Comparison of ENCODE assay signal across 13 cellular contexts in genomic region chr9:31390352-31391025, GRCh38.
DNase-seq lines count a peak whose midpoint lies in the region; ATAC-seq and TF ChIP-seq lines count a peak whose summit lies in the region.
"Had no signal": no experiment of that assay in that cellular context is flagged by ENCODE, and none has a peak within 500 bp of the region (broad histone marks: within the 10 kb centered on the region; RNA-seq: fewer than 3 reads in every experiment).

No MANE protein-coding gene starts in this region.

- no peak overlapping the region for H3K4me3 Mint-ChIP-seq in activated CD8-positive, alpha-beta T cell treated with anti-CD3 and anti-CD28 coated beads for 36 hours
- no peak overlapping the region for H3K4me3 Mint-ChIP-seq in activated CD8-positive, alpha-beta T cell treated with anti-CD3 and anti-CD28 coated beads, Interleukin-2, amount 10 ng/mL, durations not matched to agents 7 days and 5 days
- H3K4me3 Mint-ChIP-seq in stimulated activated memory B cell treated with anti-CD40 and anti-IgM and Interleukin-4, amounts not matched to agents 10 μg/mL and 1 μg/mL and 100 μg/mL, for 72 hours: no peak overlapping the region
- peak overlapping the region in 3 of 7 donors; percentile 1 to 52 (median 6) for H3K4me3 Mint-ChIP-seq in CD8-positive, alpha-beta memory T cell

- no peaks in the 10 kb centered on the region for H3K9me2 ChIP-seq in OCI-LY7 (ENCODE audit: insufficient read depth, low read length)

- POLR2A ChIA-PET in activated CD8-positive, alpha-beta T cell treated with anti-CD3 and anti-CD28 coated beads for 36 hours (lab: Charles Lee): interaction anchor here (0.8 kb wide), 1 partner anchor 153 kb away, joined by 3 read pairs; no protein-coding TSS in a partner anchor
- POLR2A ChIA-PET in activated CD8-positive, alpha-beta T cell treated with anti-CD3 and anti-CD28 coated beads, Interleukin-2, amount 10 ng/mL, durations not matched to agents 7 days and 5 days (lab: Charles Lee): no interaction called here
- POLR2A ChIA-PET in OCI-LY7 (lab: Charles Lee): interaction anchor here (0.8 to 0.9 kb wide), 2 partner anchors 36 to 43 kb away, joined by 3 to 4 read pairs; no protein-coding TSS in a partner anchor
- POLR2A ChIA-PET in HEK293T (lab: Yijun Ruan, JAX): no interaction called here
- POLR2A ChIA-PET in CD8-positive, alpha-beta memory T cell (lab: Charles Lee): no interaction called here

- H3K4me3 ChIP-seq in OCI-LY7 (ENCODE audit: low read depth, low read length, poor library complexity, severe bottlenecking): no peak overlapping the region
- no peak overlapping the region for H3K4me3 ChIP-seq in CD8-positive, alpha-beta memory T cell (ENCODE audit: low read length)
- H3K4me3 ChIP-seq: vagina had no signal

- CTCF ChIA-PET in activated CD8-positive, alpha-beta T cell treated with anti-CD3 and anti-CD28 coated beads for 36 hours (lab: Charles Lee): interaction anchor here (1.0 kb wide), 2 partner anchors 15 to 18 kb away, joined by 3 read pairs; no protein-coding TSS in a partner anchor
- CTCF ChIA-PET in activated CD8-positive, alpha-beta T cell treated with anti-CD3 and anti-CD28 coated beads, Interleukin-2, amount 10 ng/mL, durations not matched to agents 7 days and 5 days (lab: Charles Lee): interaction anchor here (1.0 to 1.1 kb wide), 3 partner anchors 11 to 55 kb away, joined by 3 read pairs; no protein-coding TSS in a partner anchor
- CTCF ChIA-PET in OCI-LY7 (lab: Charles Lee; ENCODE audit: unreplicated experiment) (no interaction called here), HEK293T (lab: Yijun Ruan, JAX) (no interaction called here)
- CTCF ChIA-PET in CD8-positive, alpha-beta memory T cell (lab: Charles Lee): interaction anchor here (1.3 kb wide), 1 partner anchor 95 kb away, joined by 3 read pairs; no protein-coding TSS in a partner anchor

- H3K79me2 ChIP-seq in OCI-LY7 (ENCODE audit: insufficient read depth, low read depth, low read length): no peaks in the 10 kb centered on the region

- no peak for ATAC-seq in activated CD8-positive, alpha-beta T cell treated with anti-CD3 and anti-CD28 coated beads for 36 hours
- no peak for ATAC-seq in activated CD8-positive, alpha-beta T cell treated with anti-CD3 and anti-CD28 coated beads, Interleukin-2, amount 10 ng/mL, durations not matched to agents 7 days and 5 days
- ATAC-seq in HG02884 (IDR thresholded peaks at IDR 0.05; ENCODE audit: unreplicated experiment) (peak; percentile 41), left lobe of liver (no peak)
- peak; percentile 27 for ATAC-seq in stimulated activated memory B cell treated with anti-CD40 and anti-IgM and Interleukin-4, amounts not matched to agents 10 μg/mL and 1 μg/mL and 100 μg/mL, for 72 hours

- no peaks in the 10 kb centered on the region for H3K4me1 ChIP-seq in OCI-LY7 (ENCODE audit: insufficient read depth, low read length, poor library complexity, severe bottlenecking)
- peaks cover 4% of the 10 kb centered on the region for H3K4me1 ChIP-seq in CD8-positive, alpha-beta memory T cell (ENCODE audit: insufficient read depth, low read length)

- no peaks in the 10 kb centered on the region for H3K36me3 ChIP-seq in OCI-LY7 (ENCODE audit: insufficient read depth, low read length)
- no peaks in the 10 kb centered on the region for H3K36me3 ChIP-seq in CD8-positive, alpha-beta memory T cell (ENCODE audit: insufficient read depth, low read length)
- H3K36me3 ChIP-seq: vagina had no signal

- intact Hi-C loops in activated CD8-positive, alpha-beta T cell treated with anti-CD3 and anti-CD28 coated beads for 36 hours (cut with micrococcal nuclease): no loop called here
- intact Hi-C loops in OCI-LY7 (cut with micrococcal nuclease; ENCODE audit: unreplicated experiment): no loop called here

- H3K4me2 ChIP-seq in OCI-LY7 (ENCODE audit: low read length): peak overlapping the region; percentile 46; the same call in 1 of the 2 replicates

- no peaks in the 10 kb centered on the region for H3K36me3 Mint-ChIP-seq in activated CD8-positive, alpha-beta T cell treated with anti-CD3 and anti-CD28 coated beads for 36 hours (ENCODE audit: low read depth)
- no peaks in the 10 kb centered on the region for H3K36me3 Mint-ChIP-seq in activated CD8-positive, alpha-beta T cell treated with anti-CD3 and anti-CD28 coated beads, Interleukin-2, amount 10 ng/mL, durations not matched to agents 7 days and 5 days (ENCODE audit: low read depth)
- H3K36me3 Mint-ChIP-seq in stimulated activated memory B cell treated with anti-CD40 and anti-IgM and Interleukin-4, amounts not matched to agents 10 μg/mL and 1 μg/mL and 100 μg/mL, for 72 hours: no peaks in the 10 kb centered on the region
- peaks cover 0 to 2% (median 0%) of the 10 kb centered on the region in 3 donors for H3K36me3 Mint-ChIP-seq in CD8-positive, alpha-beta memory T cell

- no peaks in the 10 kb centered on the region for H4K20me1 ChIP-seq in OCI-LY7 (ENCODE audit: insufficient read depth, low read length)

- H3K27ac Mint-ChIP-seq in activated CD8-positive, alpha-beta T cell treated with anti-CD3 and anti-CD28 coated beads for 36 hours: peak overlapping the region; percentile 4
- H3K27ac Mint-ChIP-seq in activated CD8-positive, alpha-beta T cell treated with anti-CD3 and anti-CD28 coated beads, Interleukin-2, amount 10 ng/mL, durations not matched to agents 7 days and 5 days: no peak overlapping the region
- peak overlapping the region; percentile 40 for H3K27ac Mint-ChIP-seq in stimulated activated memory B cell treated with anti-CD40 and anti-IgM and Interleukin-4, amounts not matched to agents 10 μg/mL and 1 μg/mL and 100 μg/mL, for 72 hours
- H3K27ac Mint-ChIP-seq in CD8-positive, alpha-beta memory T cell: peak overlapping the region in 3 of 8 donors; percentile 2 to 53 (median 23)

- H3K4me1 Mint-ChIP-seq in activated CD8-positive, alpha-beta T cell treated with anti-CD3 and anti-CD28 coated beads for 36 hours (ENCODE audit: low read depth): peaks cover 12% of the 10 kb centered on the region
- H3K4me1 Mint-ChIP-seq in activated CD8-positive, alpha-beta T cell treated with anti-CD3 and anti-CD28 coated beads, Interleukin-2, amount 10 ng/mL, durations not matched to agents 7 days and 5 days (ENCODE audit: low read depth): peaks cover 5% of the 10 kb centered on the region
- H3K4me1 Mint-ChIP-seq in stimulated activated memory B cell treated with anti-CD40 and anti-IgM and Interleukin-4, amounts not matched to agents 10 μg/mL and 1 μg/mL and 100 μg/mL, for 72 hours: peaks cover 12% of the 10 kb centered on the region
- peaks cover 20 to 30% (median 26%) of the 10 kb centered on the region in 3 donors for H3K4me1 Mint-ChIP-seq in CD8-positive, alpha-beta memory T cell

- H2AFZ ChIP-seq in OCI-LY7 (ENCODE audit: low read length): peak overlapping the region; percentile 81

- no peaks in the 10 kb centered on the region for H3K27me3 ChIP-seq in CD8-positive, alpha-beta memory T cell (ENCODE audit: insufficient read depth, low read length, poor library complexity, severe bottlenecking)
- H3K27me3 ChIP-seq: vagina had no signal

- no TSS peak for BruUV-seq in OCI-LY7 (replicated peaks; lab: Mats Ljungman, UMichigan)

- no peaks in the 10 kb centered on the region for H3K27me3 Mint-ChIP-seq in activated CD8-positive, alpha-beta T cell treated with anti-CD3 and anti-CD28 coated beads for 36 hours
- no peaks in the 10 kb centered on the region for H3K27me3 Mint-ChIP-seq in activated CD8-positive, alpha-beta T cell treated with anti-CD3 and anti-CD28 coated beads, Interleukin-2, amount 10 ng/mL, durations not matched to agents 7 days and 5 days (ENCODE audit: low read depth)
- no peaks in the 10 kb centered on the region for H3K27me3 Mint-ChIP-seq in stimulated activated memory B cell treated with anti-CD40 and anti-IgM and Interleukin-4, amounts not matched to agents 10 μg/mL and 1 μg/mL and 100 μg/mL, for 72 hours
- no peaks in the 10 kb centered on the region for H3K27me3 Mint-ChIP-seq in CD8-positive, alpha-beta memory T cell

- TF ChIP-seq CTCF in activated CD8-positive, alpha-beta T cell treated with anti-CD3 and anti-CD28 coated beads for 36 hours (IDR thresholded peaks at IDR 0.05): no peak
- TF ChIP-seq CTCF in OCI-LY7 (conservative IDR thresholded peaks at IDR 0.05; ENCODE audit: low read length): no peak

- no peaks in the 10 kb centered on the region for H3K9me3 ChIP-seq in OCI-LY7 (ENCODE audit: low read length)
- no peaks in the 10 kb centered on the region for H3K9me3 ChIP-seq in CD8-positive, alpha-beta memory T cell (ENCODE audit: low read length)
- H3K9me3 ChIP-seq: vagina had no signal

- H3K9me3 Mint-ChIP-seq in activated CD8-positive, alpha-beta T cell treated with anti-CD3 and anti-CD28 coated beads for 36 hours: no peaks in the 10 kb centered on the region
- no peaks in the 10 kb centered on the region for H3K9me3 Mint-ChIP-seq in activated CD8-positive, alpha-beta T cell treated with anti-CD3 and anti-CD28 coated beads, Interleukin-2, amount 10 ng/mL, durations not matched to agents 7 days and 5 days (ENCODE audit: insufficient read depth)
- H3K9me3 Mint-ChIP-seq in stimulated activated memory B cell treated with anti-CD40 and anti-IgM and Interleukin-4, amounts not matched to agents 10 μg/mL and 1 μg/mL and 100 μg/mL, for 72 hours: no peaks in the 10 kb centered on the region
- no peaks in the 10 kb centered on the region for H3K9me3 Mint-ChIP-seq in CD8-positive, alpha-beta memory T cell

- no peak for DNase-seq in activated CD8-positive, alpha-beta T cell treated with anti-CD3 and anti-CD28 coated beads for 36 hours
- no peak for DNase-seq in activated CD8-positive, alpha-beta T cell treated with anti-CD3 and anti-CD28 coated beads, Interleukin-2, amount 10 ng/mL, durations not matched to agents 7 days and 5 days
- DNase-seq in OCI-LY7 (ENCODE audit: low spot score): peak; percentile 6
- DNase-seq in left lobe of liver (ENCODE audit: low spot score): no peak
- DNase-seq in HEK293T (ENCODE audit: extremely low spot score): no peak
- DNase-seq in CD8-positive, alpha-beta memory T cell: no peak
- DNase-seq: activated T-cell treated with anti-CD3 and anti-CD28 coated beads for 4 hours; effector CD4-positive, alpha-beta T cell; IMR-90; stimulated activated CD4-positive, alpha-beta T cell treated with anti-CD3 and anti-CD28 coated beads, Interleukin-1b, Interleukin-23, amount 100 ng/mL, for 48 hours had no signal

- no peak overlapping the region for H3K27ac ChIP-seq in OCI-LY7 (ENCODE audit: low read depth, low read length, poor library complexity, severe bottlenecking)
- no peak overlapping the region for H3K27ac ChIP-seq in CD8-positive, alpha-beta memory T cell (ENCODE audit: low read depth, low read length)
- H3K27ac ChIP-seq: vagina had no signal

TF ChIP-seq in HEK293T, 16 proteins besides CTCF, POLR2A, EP300 and RAD21 (continues in another document):
- TF ChIP-seq CTBP1 (IDR thresholded peaks at IDR 0.05; ENCODE audit: borderline replicate concordance) (no peak), SUZ12 (IDR thresholded peaks at IDR 0.05) (no peak), ZNF384 (IDR thresholded peaks at IDR 0.05) (no peak), LEF1 (IDR thresholded peaks at IDR 0.05; ENCODE audit: borderline replicate concordance) (no peak), SP1 (IDR thresholded peaks at IDR 0.05) (no peak), FOXM1 (IDR thresholded peaks at IDR 0.05; ENCODE audit: borderline replicate concordance) (no peak), BHLHE40 (IDR thresholded peaks at IDR 0.05; ENCODE audit: borderline replicate concordance) (no peak), FOXK2 (IDR thresholded peaks at IDR 0.05) (no peak), ELF4 (IDR thresholded peaks at IDR 0.05) (no peak)

Comparison
In these comparisons a context has a peak if more than half of its experiments do, and no peak if none do; other contexts are left out.
1. POLR2A ChIA-PET loops: an anchor here in activated CD8-positive, alpha-beta T cell treated with anti-CD3 and anti-CD28 coated beads for 36 hours (0.8 kb wide) and OCI-LY7 (0.8 to 0.9 kb wide); none called in activated CD8-positive, alpha-beta T cell treated with anti-CD3 and anti-CD28 coated beads, Interleukin-2, amount 10 ng/mL, durations not matched to agents 7 days and 5 days, HEK293T and CD8-positive, alpha-beta memory T cell.
2. ATAC-seq: peak in HG02884 (single experiment) and stimulated activated memory B cell treated with anti-CD40 and anti-IgM and Interleukin-4, amounts not matched to agents 10 μg/mL and 1 μg/mL and 100 μg/mL, for 72 hours (single experiment); none in activated CD8-positive, alpha-beta T cell treated with anti-CD3 and anti-CD28 coated beads for 36 hours (single experiment), activated CD8-positive, alpha-beta T cell treated with anti-CD3 and anti-CD28 coated beads, Interleukin-2, amount 10 ng/mL, durations not matched to agents 7 days and 5 days (single experiment) and left lobe of liver (single experiment).
3. CTCF ChIA-PET loops: an anchor here in activated CD8-positive, alpha-beta T cell treated with anti-CD3 and anti-CD28 coated beads for 36 hours (1.0 kb wide), activated CD8-positive, alpha-beta T cell treated with anti-CD3 and anti-CD28 coated beads, Interleukin-2, amount 10 ng/mL, durations not matched to agents 7 days and 5 days (1.0 to 1.1 kb wide) and CD8-positive, alpha-beta memory T cell (1.3 kb wide); none called in OCI-LY7 and HEK293T.